1 cellular context compared by ENCODE assay signal in genomic region chr16:15832241-15832640, GRCh38.
TF ChIP-seq lines count a peak whose summit lies in the region.

No MANE protein-coding gene starts in this region.

TF ChIP-seq in WTC11, 78 proteins besides CTCF, POLR2A, EP300 and RAD21 (continued from another document):
- TF ChIP-seq TCF7 (CRISPR knock-in tag; IDR thresholded peaks at IDR 0.05; ENCODE audit: low read depth) (no peak), ARID4B (CRISPR knock-in tag; IDR thresholded peaks at IDR 0.05; ENCODE audit: borderline replicate concordance) (no peak), ELF4 (CRISPR knock-in tag; IDR thresholded peaks at IDR 0.05; ENCODE audit: low read depth) (no peak), SMAD3 (CRISPR knock-in tag; IDR thresholded peaks at IDR 0.05; ENCODE audit: borderline replicate concordance) (no peak)
